Comparison of ENCODE assay signal across 2 cellular contexts in the genomic region with DNA sequence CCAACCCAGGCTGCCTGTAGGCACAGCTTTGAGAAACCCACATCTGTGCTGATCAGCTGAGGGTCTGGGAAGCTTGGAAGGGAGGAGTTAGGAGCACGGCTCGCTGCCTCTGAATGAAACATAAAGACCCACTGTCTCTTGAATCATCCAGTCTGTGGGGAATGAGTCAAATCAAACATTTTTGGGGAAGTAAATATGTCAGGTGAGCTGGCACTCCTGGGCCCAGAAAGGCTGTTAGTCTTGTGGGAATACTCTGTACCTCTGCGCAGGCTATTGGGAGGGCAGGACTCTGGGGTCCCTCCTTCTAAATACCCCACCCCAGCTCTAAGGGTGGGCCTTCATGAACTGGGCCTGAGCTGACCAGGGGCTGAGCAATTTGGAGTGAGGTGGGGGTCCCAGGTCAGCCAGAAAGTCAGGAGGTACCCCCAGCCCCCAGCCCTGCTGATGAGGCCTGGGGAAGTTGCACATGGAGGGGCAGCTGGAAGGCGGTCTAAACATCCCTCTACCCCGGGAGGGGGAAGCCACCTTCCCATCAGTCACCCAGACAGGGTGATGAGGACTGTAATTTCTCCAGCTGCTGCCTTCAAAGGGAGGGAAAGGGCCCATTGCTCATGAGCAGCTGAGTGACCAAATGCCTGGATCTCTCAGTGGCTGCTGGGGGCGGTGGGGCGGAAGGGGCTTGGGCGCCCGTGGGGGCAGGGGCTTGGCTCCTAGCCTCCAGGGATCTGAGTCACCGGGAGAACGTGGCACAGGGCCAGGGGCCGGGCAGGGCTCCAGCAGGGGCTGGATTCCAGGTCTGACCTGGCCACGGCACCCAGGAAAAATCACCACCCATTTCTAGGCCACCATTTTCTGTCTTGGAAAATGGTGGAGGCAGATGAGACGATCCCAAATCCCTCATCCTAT.
TF ChIP-seq lines count a peak whose summit lies in the region.

No MANE protein-coding gene starts in this region.

TF ChIP-seq in GM12891, 5 proteins besides CTCF, POLR2A, EP300 and RAD21:
- TF ChIP-seq PAX5 (IDR thresholded peaks at IDR 0.05; ENCODE audit: insufficient read depth, low read length, severe bottlenecking) (no peak), POU2F2 (IDR thresholded peaks at IDR 0.05; ENCODE audit: low read depth, low read length) (no peak), SPI1 (IDR thresholded peaks at IDR 0.05; ENCODE audit: low read depth, low read length) (no peak), POLR2AphosphoS5 (IDR thresholded peaks at IDR 0.05; ENCODE audit: low read depth, low read length) (no peak), TAF1 (IDR thresholded peaks at IDR 0.05; ENCODE audit: low read depth, low read length) (no peak)

TF ChIP-seq in K562, 482 proteins besides CTCF, POLR2A, EP300 and RAD21:
- TF ChIP-seq HDAC3 (IDR thresholded peaks at IDR 0.05; ENCODE audit: borderline replicate concordance, partially characterized antibody) (no peak), BRCA1 (IDR thresholded peaks at IDR 0.05) (no peak), BRCA1 (CRISPR knock-in tag; IDR thresholded peaks at IDR 0.05) (no peak), PHF21A (IDR thresholded peaks at IDR 0.05; ENCODE audit: borderline replicate concordance, low read depth) (no peak), KAT2B (IDR thresholded peaks at IDR 0.05; ENCODE audit: low read depth, low read length) (no peak), SMAD2 (IDR thresholded peaks at IDR 0.05; ENCODE audit: low read depth, low read length) (no peak), RBM15 (IDR thresholded peaks at IDR 0.05; ENCODE audit: insufficient read depth, low read length) (no peak), ZNF282 (CRISPR knock-in tag; IDR thresholded peaks at IDR 0.05) (no peak), NFRKB (IDR thresholded peaks at IDR 0.05; ENCODE audit: low read depth) (no peak), ZNF239 (CRISPR knock-in tag; IDR thresholded peaks at IDR 0.05) (no peak), ZNF79 (CRISPR knock-in tag; IDR thresholded peaks at IDR 0.05; ENCODE audit: low read depth) (no peak), NEUROD1 (IDR thresholded peaks at IDR 0.05; ENCODE audit: borderline replicate concordance, low read depth, low read length, partially characterized antibody) (no peak), CBX5 (IDR thresholded peaks at IDR 0.05; ENCODE audit: borderline replicate concordance, low read depth) (no peak)
- TF ChIP-seq, protein P1, sequence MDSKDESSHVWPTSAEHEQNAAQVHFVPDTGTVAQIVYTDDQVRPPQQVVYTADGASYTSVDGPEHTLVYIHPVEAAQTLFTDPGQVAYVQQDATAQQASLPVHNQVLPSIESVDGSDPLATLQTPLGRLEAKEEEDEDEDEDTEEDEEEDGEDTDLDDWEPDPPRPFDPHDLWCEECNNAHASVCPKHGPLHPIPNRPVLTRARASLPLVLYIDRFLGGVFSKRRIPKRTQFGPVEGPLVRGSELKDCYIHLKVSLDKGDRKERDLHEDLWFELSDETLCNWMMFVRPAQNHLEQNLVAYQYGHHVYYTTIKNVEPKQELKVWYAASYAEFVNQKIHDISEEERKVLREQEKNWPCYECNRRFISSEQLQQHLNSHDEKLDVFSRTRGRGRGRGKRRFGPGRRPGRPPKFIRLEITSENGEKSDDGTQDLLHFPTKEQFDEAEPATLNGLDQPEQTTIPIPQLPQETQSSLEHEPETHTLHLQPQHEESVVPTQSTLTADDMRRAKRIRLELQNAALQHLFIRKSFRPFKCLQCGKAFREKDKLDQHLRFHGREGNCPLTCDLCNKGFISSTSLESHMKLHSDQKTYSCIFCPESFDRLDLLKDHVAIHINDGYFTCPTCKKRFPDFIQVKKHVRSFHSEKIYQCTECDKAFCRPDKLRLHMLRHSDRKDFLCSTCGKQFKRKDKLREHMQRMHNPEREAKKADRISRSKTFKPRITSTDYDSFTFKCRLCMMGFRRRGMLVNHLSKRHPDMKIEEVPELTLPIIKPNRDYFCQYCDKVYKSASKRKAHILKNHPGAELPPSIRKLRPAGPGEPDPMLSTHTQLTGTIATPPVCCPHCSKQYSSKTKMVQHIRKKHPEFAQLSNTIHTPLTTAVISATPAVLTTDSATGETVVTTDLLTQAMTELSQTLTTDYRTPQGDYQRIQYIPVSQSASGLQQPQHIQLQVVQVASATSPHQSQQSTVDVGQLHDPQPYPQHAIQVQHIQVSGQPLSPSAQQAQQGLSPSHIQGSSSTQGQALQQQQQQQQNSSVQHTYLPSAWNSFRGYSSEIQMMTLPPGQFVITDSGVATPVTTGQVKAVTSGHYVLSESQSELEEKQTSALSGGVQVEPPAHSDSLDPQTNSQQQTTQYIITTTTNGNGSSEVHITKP (IDR thresholded peaks at IDR 0.05; ENCODE audit: partially characterized antibody): no peak
